In the genomic region with DNA sequence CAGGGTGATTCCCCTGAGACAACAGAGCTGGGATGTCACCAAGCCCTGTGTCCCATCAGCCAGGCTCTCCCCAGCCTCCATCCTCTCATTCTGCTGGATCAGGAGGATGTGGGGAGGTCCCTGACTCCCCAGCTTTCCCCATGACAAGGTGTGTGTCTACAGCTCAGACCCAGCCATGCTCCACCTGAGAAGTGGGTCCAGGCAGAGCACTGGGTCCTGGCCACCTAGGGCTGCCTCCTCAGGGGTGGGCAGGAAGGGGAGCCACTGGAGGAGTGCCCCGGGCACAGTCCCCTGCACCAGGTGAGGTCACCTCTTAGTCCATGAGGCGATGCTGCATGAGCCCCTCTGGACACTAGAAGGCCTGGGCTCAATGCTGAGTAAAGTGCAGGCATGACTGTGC, we compare ENCODE assay signal across 25 cellular contexts. TPM values are rescaled to one million over a fixed set of nuclear protein-coding genes. Genes with fewer than 3 reads are reported as not detected.
A peak's percentile ranks its signal among the peaks of the same experiment; 100 is the strongest.
DNase-seq lines count a peak whose midpoint lies in the region; ATAC-seq, FAIRE-seq and TF ChIP-seq lines count a peak whose summit lies in the region.
"Had no signal": no experiment of that assay in that cellular context is flagged by ENCODE, and none has a peak within 500 bp of the region (broad histone marks: within the 10 kb centered on the region; RNA-seq: fewer than 3 reads in every experiment).

No MANE protein-coding gene starts in this region.

- peak overlapping the region; percentile 90 for H3K9ac ChIP-seq in BLaER1
- H3K9ac ChIP-seq in mucosa of rectum (ENCODE audit: low read depth in 1 of 2, low read length in 2 of 2): no peak overlapping the region
- no peak overlapping the region for H3K9ac ChIP-seq in mammary epithelial cell (ENCODE audit: insufficient read depth, low read length)

- TF ChIP-seq CTCF in CD8-positive, alpha-beta T cell (IDR thresholded peaks at IDR 0.05): no peak
- TF ChIP-seq CTCF in VCaP (conservative IDR thresholded peaks at IDR 0.05) (no peak), mammary epithelial cell (conservative IDR thresholded peaks at IDR 0.05 in 1 of 2, IDR thresholded peaks at IDR 0.05 in 1 of 2; ENCODE audit: extremely low read depth in 1 of 2, insufficient read depth in 1 of 2, low read depth in 1 of 2, low read length in 2 of 2) (no peak), pancreas (IDR thresholded peaks at IDR 0.05) (no peak), coronary artery (IDR thresholded peaks at IDR 0.05) (no peak)

- H3K4me3 ChIP-seq in BLaER1: peak overlapping the region; percentile 46
- no peak overlapping the region for H3K4me3 ChIP-seq in CD8-positive, alpha-beta T cell (ENCODE audit: low read depth, low read length)
- no peak overlapping the region for H3K4me3 ChIP-seq in mucosa of rectum (ENCODE audit: low read length in 2 of 2)
- no peak overlapping the region for H3K4me3 ChIP-seq in mammary epithelial cell (replicated peaks in 1 of 3; ENCODE audit: insufficient read depth in 1 of 3, low read depth in 2 of 3, low read length in 3 of 3)
- H3K4me3 ChIP-seq in pancreas: no peak overlapping the region
- H3K4me3 ChIP-seq in coronary artery: no peak overlapping the region
- H3K4me3 ChIP-seq: K562, left lung, tibial artery had no signal

- ATAC-seq in CD8-positive, alpha-beta T cell: no peak
- no peak for ATAC-seq in pancreas
- no peak for ATAC-seq in GM21423 (IDR thresholded peaks at IDR 0.05; ENCODE audit: unreplicated experiment)
- ATAC-seq: activated CD4-positive, alpha-beta T cell treated with anti-CD3 and anti-CD28 coated beads for 36 hours; HCT116; K562; left lung had no signal

- DNase-seq in CD8-positive, alpha-beta T cell: no peak
- DNase-seq in mammary epithelial cell (no peak), pancreas (no peak), coronary artery (ENCODE audit: low spot score) (no peak)
- DNase-seq: activated CD4-positive, alpha-beta T cell treated with anti-CD3 and anti-CD28 coated beads for 36 hours; activated naive CD4-positive, alpha-beta T cell; central memory CD4-positive, alpha-beta T cell; erythroblast; foreskin fibroblast; GF-D8; hippocampal formation; left lung; NCI-H1048; NCI-H187 treated with DMSO at 0.1 percent for 48 hours; nucleus accumbens; stimulated activated CD4-positive, alpha-beta T cell treated with anti-CD3 and anti-CD28 coated beads, Interleukin-4, amount 100 ng/mL, for 1 hour; tibial artery had no signal

- H2AFZ ChIP-seq in mammary epithelial cell (ENCODE audit: low read depth, low read length): no peak overlapping the region

- no TSS peak for BruUV-seq in mammary epithelial cell (replicated peaks; lab: Mats Ljungman, UMichigan)

- H3K9me3 Mint-ChIP-seq in CD8-positive, alpha-beta T cell: no peaks in the 10 kb centered on the region
- H3K9me3 Mint-ChIP-seq: stimulated activated naive CD8-positive, alpha-beta T cell treated with anti-CD3 and anti-CD28 coated beads, Interleukin-15, Interleukin-2, amounts not matched to agents 100 ng/mL and 50 ng/mL, for 24 hours had no signal

- H3K4me1 ChIP-seq in BLaER1 (peaks cover 91% of the 10 kb centered on the region), mucosa of rectum (ENCODE audit: control insufficient read depth in 2 of 2, insufficient read depth in 2 of 2, low read length in 2 of 2) (peaks cover 13 to 22% of the 10 kb centered on the region in 2 donors), mammary epithelial cell (ENCODE audit: insufficient read depth, low read length) (peaks cover 8% of the 10 kb centered on the region), pancreas (peaks cover 14 to 40% (median 26%) of the 10 kb centered on the region in 3 donors)
- peaks cover 57% of the 10 kb centered on the region for H3K4me1 ChIP-seq in CD8-positive, alpha-beta T cell (ENCODE audit: insufficient read depth, low read length)

- no peaks in the 10 kb centered on the region for H4K20me1 ChIP-seq in BLaER1
- H4K20me1 ChIP-seq in mammary epithelial cell (ENCODE audit: insufficient read depth, low read length): no peaks in the 10 kb centered on the region

- dilution Hi-C loops in mammary epithelial cell (cut with HindIII; ENCODE audit: low sequenced_read_pairs): no loop called here

- no peaks in the 10 kb centered on the region for H3K27me3 Mint-ChIP-seq in CD8-positive, alpha-beta T cell (ENCODE audit: low read depth)
- H3K27me3 Mint-ChIP-seq: stimulated activated naive CD8-positive, alpha-beta T cell treated with anti-CD3 and anti-CD28 coated beads, Interleukin-15, Interleukin-2, amounts not matched to agents 100 ng/mL and 50 ng/mL, for 24 hours had no signal

- peaks cover 4% of the 10 kb centered on the region for H3K36me3 Mint-ChIP-seq in CD8-positive, alpha-beta T cell

- H3K4me2 ChIP-seq in BLaER1: peak overlapping the region; percentile 99
- H3K4me2 ChIP-seq in mammary epithelial cell (ENCODE audit: insufficient read depth, low read depth, low read length): no peak overlapping the region

- H3K79me2 ChIP-seq in mammary epithelial cell (ENCODE audit: insufficient read depth, low read length): no peaks in the 10 kb centered on the region

- peak overlapping the region; percentile 98 for H3K27ac Mint-ChIP-seq in CD8-positive, alpha-beta T cell
- H3K27ac Mint-ChIP-seq: activated CD4-positive, alpha-beta T cell treated with anti-CD3 and anti-CD28 coated beads for 36 hours had no signal

- H3K9me3 ChIP-seq in BLaER1 (no peaks in the 10 kb centered on the region), mucosa of rectum (ENCODE audit: control insufficient read depth in 2 of 2, low read length in 2 of 2) (no peaks in the 10 kb centered on the region), mammary epithelial cell (replicated peaks; ENCODE audit: insufficient read depth, low read length) (no peaks in the 10 kb centered on the region), pancreas (no peaks in the 10 kb centered on the region)
- no peaks in the 10 kb centered on the region for H3K9me3 ChIP-seq in CD8-positive, alpha-beta T cell (ENCODE audit: low read length)
- H3K9me3 ChIP-seq: left lung, tibial artery had no signal

- no peak overlapping the region for H3K4me3 Mint-ChIP-seq in CD8-positive, alpha-beta T cell
- H3K4me3 Mint-ChIP-seq: activated CD4-positive, alpha-beta T cell treated with anti-CD3 and anti-CD28 coated beads for 36 hours; stimulated activated naive CD8-positive, alpha-beta T cell treated with anti-CD3 and anti-CD28 coated beads, Interleukin-15, Interleukin-2, amounts not matched to agents 100 ng/mL and 50 ng/mL, for 24 hours had no signal

- no peak for FAIRE-seq in pancreas (lab: Jason Lieb, UNC)
- FAIRE-seq: astrocyte, K562 had no signal

- 71% methylated on average over 1 of the region's 2 CpGs for WGBS in mammary epithelial cell (ENCODE audit: low coverage, missing lambda C conversion rate)
- 93 to 96% methylated on average over 2 of the region's 2 CpGs for WGBS in pancreas, 2 donors

- H3K36me3 ChIP-seq in BLaER1 (no peaks in the 10 kb centered on the region), mucosa of rectum (ENCODE audit: control insufficient read depth in 2 of 2, insufficient read depth in 2 of 2, low read length in 2 of 2) (no peaks in the 10 kb centered on the region), mammary epithelial cell (ENCODE audit: insufficient read depth, low read length) (no peaks in the 10 kb centered on the region), pancreas (no peaks in the 10 kb centered on the region)
- no peaks in the 10 kb centered on the region for H3K36me3 ChIP-seq in CD8-positive, alpha-beta T cell (ENCODE audit: insufficient read depth, low read length)
- H3K36me3 ChIP-seq: tibial artery had no signal

- H3K27me3 ChIP-seq in BLaER1: no peaks in the 10 kb centered on the region
- no peaks in the 10 kb centered on the region for H3K27me3 ChIP-seq in CD8-positive, alpha-beta T cell (ENCODE audit: insufficient read depth, low read length)
- no peaks in the 10 kb centered on the region for H3K27me3 ChIP-seq in mucosa of rectum (ENCODE audit: control insufficient read depth in 2 of 2, insufficient read depth in 2 of 2, low read length in 2 of 2)
- H3K27me3 ChIP-seq in mammary epithelial cell (ENCODE audit: insufficient read depth, low read length): peaks cover 6% of the 10 kb centered on the region
- H3K27me3 ChIP-seq in pancreas: no peaks in the 10 kb centered on the region

- POLR2A ChIA-PET in CD8-positive, alpha-beta T cell (lab: Charles Lee): interaction anchor here (1.7 kb wide), 1 partner anchor 8 kb away, joined by 6 read pairs; no protein-coding TSS in a partner anchor

- H3K4me1 Mint-ChIP-seq in CD8-positive, alpha-beta T cell (ENCODE audit: low read depth): peaks cover 69% of the 10 kb centered on the region

- CTCF ChIA-PET in CD8-positive, alpha-beta T cell (lab: Charles Lee): no interaction called here
- CTCF ChIA-PET in mammary epithelial cell (lab: Charles Lee; ENCODE audit: low non-redundant PET): no interaction called here

- in situ Hi-C loops in mammary epithelial cell (cut with MboI; ENCODE audit: low sequenced_read_pairs in 2 of 2): no loop called here

- H3K27ac ChIP-seq in BLaER1: peak overlapping the region; percentile 94
- H3K27ac ChIP-seq in CD8-positive, alpha-beta T cell (ENCODE audit: low read depth, low read length): no peak overlapping the region
- peak overlapping the region; percentile 84; the same call in 1 of the 2 replicates for H3K27ac ChIP-seq in VCaP
- peak overlapping the region; percentile 55 to 84 for H3K27ac ChIP-seq in mucosa of rectum (ENCODE audit: low read depth in 2 of 2, low read length in 2 of 2)
- H3K27ac ChIP-seq in mammary epithelial cell (ENCODE audit: insufficient read depth, low read depth, low read length): no peak overlapping the region
- H3K27ac ChIP-seq in pancreas: peak overlapping the region in 1 of 4 donors; percentile 80
- no peak overlapping the region for H3K27ac ChIP-seq in coronary artery
- H3K27ac ChIP-seq: tibial artery had no signal

- intact Hi-C loops in CD8-positive, alpha-beta T cell (cut with DNase I, micrococcal nuclease): no loop called here
- intact Hi-C loops in mammary epithelial cell (cut with micrococcal nuclease) (no loop called here), pancreas (cut with DNase I) (no loop called here)

RNA-seq across cellular contexts. Expression of gene ALOX5, which starts 48.2 kb away (rescaled TPM):
- 1 to 10 TPM; 3.9 to 5.4 TPM for total RNA-seq in CD8-positive, alpha-beta T cell
- total RNA-seq in mammary epithelial cell (under 1 TPM; 0.12 to 0.17 TPM), pancreas (10 to 100 TPM in 5 of 6 donors, 1 to 10 TPM in 1; 6.2 to 35.0 (median 30.8) TPM)
- polyA plus RNA-seq in mammary epithelial cell (not detected), pancreas (10 to 100 TPM; 26.0 to 44.3 TPM)
- polyA minus RNA-seq in mammary epithelial cell: not detected

Comparison
In these comparisons a context has a peak if more than half of its experiments do, and no peak if none do; other contexts are left out.
1. H3K27ac ChIP-seq: peak in BLaER1 (single experiment), VCaP (single experiment) and mucosa of rectum (2 of 2); none in CD8-positive, alpha-beta T cell (single experiment), mammary epithelial cell (single experiment) and coronary artery (0 of 2).
2. RNA of gene ALOX5, which starts 48.2 kb away (total RNA-seq): 6.2 to 35.0 TPM in pancreas and 3.9 to 5.4 TPM in CD8-positive, alpha-beta T cell; 0.12 to 0.17 TPM in mammary epithelial cell; every median in the first group is over 4 times any median in the second.